Comparison of ENCODE assay signal across 14 cellular contexts in genomic region chr2:195620499-195620898, GRCh38.
"Had no signal": no experiment of that assay in that cellular context is flagged by ENCODE, and none has a peak within 500 bp of the region (broad histone marks: within the 10 kb centered on the region; RNA-seq: fewer than 3 reads in every experiment).

No MANE protein-coding gene starts in this region.

- H3K4me1 ChIP-seq: upper lobe of right lung had no signal

- H3K27ac ChIP-seq: brain microvascular endothelial cell, upper lobe of right lung had no signal

- DNase-seq: activated T-cell treated with anti-CD3 and anti-CD28 coated beads, Interleukin-2, amount 50 U/mL, for 1 hour; amygdala; brain microvascular endothelial cell; cerebellar nuclear complex; dermis blood vessel endothelial cell; foreskin fibroblast; glutamatergic neuron; mammary epithelial cell; stimulated activated CD4-positive, alpha-beta T cell treated with anti-CD3 and anti-CD28 coated beads, Interleukin-4, amount 100 ng/mL, for 1 hour; stimulated activated CD8-positive, alpha-beta memory T cell treated with anti-CD3 and anti-CD28 coated beads, Interleukin-4, amount 100 ng/mL, for 48 hours; T-helper 2 cell; upper lobe of right lung had no signal

- H3K27me3 ChIP-seq: brain microvascular endothelial cell, upper lobe of right lung had no signal

- H3K9me3 ChIP-seq: upper lobe of right lung had no signal

- H3K4me3 ChIP-seq: upper lobe of right lung had no signal

- H3K36me3 ChIP-seq: brain microvascular endothelial cell, upper lobe of right lung had no signal

- ATAC-seq: esophagus mucosa, left lobe of liver, upper lobe of right lung had no signal
